In genomic region chr6:86536121-86536520, GRCh38 we compare ENCODE assay signal across 30 cellular contexts.
"Had no signal": no experiment of that assay in that cellular context is flagged by ENCODE, and none has a peak within 500 bp of the region (broad histone marks: within the 10 kb centered on the region; RNA-seq: fewer than 3 reads in every experiment).

No MANE protein-coding gene starts in this region.

- H3K9ac ChIP-seq: parathyroid adenoma had no signal

- H3K4me3 ChIP-seq: ovary, psoas muscle, skin epidermis, smooth muscle cell, spleen, suprapubic skin, testis, tibial artery, upper lobe of left lung, vagina had no signal

- H3K9me3 ChIP-seq: neutrophil, ovary, psoas muscle, testis, tibial artery, vagina had no signal

- H3K4me1 ChIP-seq: parathyroid adenoma, psoas muscle, spleen, suprapubic skin, testis, tibial artery, upper lobe of left lung, vagina had no signal

- H3K36me3 ChIP-seq: neutrophil, ovary, spleen, suprapubic skin, tibial artery, upper lobe of left lung, vagina had no signal

- H3K27me3 ChIP-seq: neutrophil, ovary, spleen, suprapubic skin, testis, tibial artery, upper lobe of left lung, vagina had no signal

- H2AFZ ChIP-seq: parathyroid adenoma had no signal

- DNase-seq: naive thymus-derived CD8-positive, alpha-beta T cell; nephron progenitor cell; nucleus accumbens; ovary; posterior cingulate gyrus; psoas muscle; right cardiac atrium; spleen; stimulated activated CD4-positive, alpha-beta T cell treated with anti-CD3 and anti-CD28 coated beads, Interleukin-12 subunit alpha, Interleukin-12 subunit beta, amount 100 ng/mL, for 4 hours; stimulated activated CD4-positive, alpha-beta T cell treated with anti-CD3 and anti-CD28 coated beads, Interleukin-1b, Interleukin-23, amount 100 ng/mL, for 48 hours; stimulated activated CD4-positive, alpha-beta T cell treated with anti-CD3 and anti-CD28 coated beads, Interleukin-4, amount 100 ng/mL, for 1 hour; stimulated activated CD4-positive, alpha-beta T cell treated with anti-CD3 and anti-CD28 coated beads, Interleukin-4, amount 100 ng/mL, for 4 hours; stimulated activated CD8-positive, alpha-beta memory T cell treated with anti-CD3 and anti-CD28 coated beads, Interleukin-4, amount 100 ng/mL, for 48 hours; stimulated activated naive CD4-positive, alpha-beta T cell; stimulated activated naive CD8-positive, alpha-beta T cell treated with anti-CD3 and anti-CD28 coated beads, Interleukin-15, amount 100 ng/mL, for 72 hours; stimulated activated naive CD8-positive, alpha-beta T cell treated with anti-CD3 and anti-CD28 coated beads, Interleukin-15, Interleukin-2, amounts not matched to agents 100 U/mL and 50 U/mL, for 24 hours; substantia nigra; testis; tibial artery; trophoblast cell; upper lobe of left lung had no signal

- H3K4me2 ChIP-seq: smooth muscle cell had no signal

- ATAC-seq: naive thymus-derived CD8-positive, alpha-beta T cell; natural killer cell treated with Interleukin-12 subunit alpha and Interleukin-12 subunit beta and Interleukin-15 and Interleukin-18, amount 100 ng/mL, for 72 hours; psoas muscle; right cardiac atrium; sciatic nerve; stimulated activated memory B cell treated with anti-CD40 and anti-IgM and Interleukin-4, amounts not matched to agents 10 μg/mL and 1 μg/mL and 100 μg/mL, for 72 hours; stimulated activated naive CD8-positive, alpha-beta T cell treated with anti-CD3 and anti-CD28 coated beads, Interleukin-15, amount 100 ng/mL, for 72 hours; stimulated activated naive CD8-positive, alpha-beta T cell treated with anti-CD3 and anti-CD28 coated beads, Interleukin-15, Interleukin-2, amounts not matched to agents 100 U/mL and 50 U/mL, for 24 hours had no signal

- H3K27ac ChIP-seq: neutrophil, ovary, parathyroid adenoma, psoas muscle, skin epidermis, spleen, suprapubic skin, testis, tibial artery, upper lobe of left lung, vagina had no signal
